Comparison of ENCODE assay signal across 1 cellular context in genomic region chr20:61387204-61387958, GRCh38.
TF ChIP-seq lines count a peak whose summit lies in the region.

No MANE protein-coding gene starts in this region.

TF ChIP-seq in GM23338, 12 proteins besides CTCF, POLR2A, EP300 and RAD21 (continued from another document):
- TF ChIP-seq ZNF462 (CRISPR knock-in tag; IDR thresholded peaks at IDR 0.05): no peak
- no peak for TF ChIP-seq STAT1 (IDR thresholded peaks at IDR 0.05; ENCODE audit: unreplicated experiment)
- no peak for TF ChIP-seq EZH2phosphoT487 (IDR thresholded peaks at IDR 0.05; ENCODE audit: unreplicated experiment)
- TF ChIP-seq, protein P1, sequence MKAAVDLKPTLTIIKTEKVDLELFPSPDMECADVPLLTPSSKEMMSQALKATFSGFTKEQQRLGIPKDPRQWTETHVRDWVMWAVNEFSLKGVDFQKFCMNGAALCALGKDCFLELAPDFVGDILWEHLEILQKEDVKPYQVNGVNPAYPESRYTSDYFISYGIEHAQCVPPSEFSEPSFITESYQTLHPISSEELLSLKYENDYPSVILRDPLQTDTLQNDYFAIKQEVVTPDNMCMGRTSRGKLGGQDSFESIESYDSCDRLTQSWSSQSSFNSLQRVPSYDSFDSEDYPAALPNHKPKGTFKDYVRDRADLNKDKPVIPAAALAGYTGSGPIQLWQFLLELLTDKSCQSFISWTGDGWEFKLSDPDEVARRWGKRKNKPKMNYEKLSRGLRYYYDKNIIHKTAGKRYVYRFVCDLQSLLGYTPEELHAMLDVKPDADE (IDR thresholded peaks at IDR 0.05): no peak
- TF ChIP-seq, protein P2, sequence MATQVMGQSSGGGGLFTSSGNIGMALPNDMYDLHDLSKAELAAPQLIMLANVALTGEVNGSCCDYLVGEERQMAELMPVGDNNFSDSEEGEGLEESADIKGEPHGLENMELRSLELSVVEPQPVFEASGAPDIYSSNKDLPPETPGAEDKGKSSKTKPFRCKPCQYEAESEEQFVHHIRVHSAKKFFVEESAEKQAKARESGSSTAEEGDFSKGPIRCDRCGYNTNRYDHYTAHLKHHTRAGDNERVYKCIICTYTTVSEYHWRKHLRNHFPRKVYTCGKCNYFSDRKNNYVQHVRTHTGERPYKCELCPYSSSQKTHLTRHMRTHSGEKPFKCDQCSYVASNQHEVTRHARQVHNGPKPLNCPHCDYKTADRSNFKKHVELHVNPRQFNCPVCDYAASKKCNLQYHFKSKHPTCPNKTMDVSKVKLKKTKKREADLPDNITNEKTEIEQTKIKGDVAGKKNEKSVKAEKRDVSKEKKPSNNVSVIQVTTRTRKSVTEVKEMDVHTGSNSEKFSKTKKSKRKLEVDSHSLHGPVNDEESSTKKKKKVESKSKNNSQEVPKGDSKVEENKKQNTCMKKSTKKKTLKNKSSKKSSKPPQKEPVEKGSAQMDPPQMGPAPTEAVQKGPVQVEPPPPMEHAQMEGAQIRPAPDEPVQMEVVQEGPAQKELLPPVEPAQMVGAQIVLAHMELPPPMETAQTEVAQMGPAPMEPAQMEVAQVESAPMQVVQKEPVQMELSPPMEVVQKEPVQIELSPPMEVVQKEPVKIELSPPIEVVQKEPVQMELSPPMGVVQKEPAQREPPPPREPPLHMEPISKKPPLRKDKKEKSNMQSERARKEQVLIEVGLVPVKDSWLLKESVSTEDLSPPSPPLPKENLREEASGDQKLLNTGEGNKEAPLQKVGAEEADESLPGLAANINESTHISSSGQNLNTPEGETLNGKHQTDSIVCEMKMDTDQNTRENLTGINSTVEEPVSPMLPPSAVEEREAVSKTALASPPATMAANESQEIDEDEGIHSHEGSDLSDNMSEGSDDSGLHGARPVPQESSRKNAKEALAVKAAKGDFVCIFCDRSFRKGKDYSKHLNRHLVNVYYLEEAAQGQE (IDR thresholded peaks at IDR 0.05; ENCODE audit: unreplicated experiment): no peak
- no peak for TF ChIP-seq ZNF114 (CRISPR knock-in tag; IDR thresholded peaks at IDR 0.05)
- TF ChIP-seq JUNB (IDR thresholded peaks at IDR 0.05; ENCODE audit: unreplicated experiment): no peak
